8 cellular contexts compared by ENCODE assay signal in the genomic region with DNA sequence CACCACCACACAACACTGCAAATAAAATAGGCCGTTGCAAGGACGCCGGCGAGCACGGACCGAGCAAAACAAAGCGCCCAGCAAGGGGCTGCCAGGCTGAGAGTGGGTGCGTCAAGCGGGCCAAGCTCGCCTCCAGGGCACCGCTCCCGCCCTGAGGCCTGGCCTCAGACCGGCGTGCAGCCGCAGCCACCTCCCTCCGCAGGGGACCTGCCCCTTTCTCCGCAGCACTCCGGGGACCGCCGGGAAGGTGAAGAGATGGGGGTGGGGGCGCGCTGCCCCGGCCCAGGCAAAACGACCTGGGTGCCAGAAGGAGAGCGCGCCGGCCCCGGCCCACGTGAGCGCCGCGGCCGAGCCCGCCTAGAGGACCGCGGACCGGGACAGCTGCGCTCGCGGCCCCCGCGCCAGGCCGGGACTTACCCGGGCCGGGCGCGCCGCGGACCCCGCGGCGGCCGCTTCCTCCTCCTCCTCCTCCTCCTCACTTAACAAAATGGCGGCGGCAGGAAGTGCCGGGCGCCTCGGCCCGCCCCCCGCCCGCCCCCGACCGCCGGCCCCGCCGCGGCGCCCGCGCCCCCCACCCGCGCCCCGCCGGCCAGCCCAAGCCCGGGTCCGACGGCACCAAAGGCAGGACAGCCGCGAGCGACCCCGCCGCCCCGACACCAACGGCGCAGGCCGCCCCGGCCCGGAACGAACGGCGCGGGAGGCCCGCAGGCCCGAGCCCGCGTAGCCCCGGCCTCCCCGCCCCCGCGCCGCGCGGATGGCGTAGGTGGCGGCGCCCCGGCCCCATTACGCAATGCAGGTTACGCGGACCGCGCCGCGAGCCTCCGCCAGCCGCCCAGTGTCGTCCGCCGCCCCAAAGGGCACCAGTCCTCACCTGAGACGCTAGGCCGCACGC. TPM values are rescaled to one million over a fixed set of nuclear protein-coding genes. Genes with fewer than 3 reads are reported as not detected.
DNase-seq lines count a peak whose midpoint lies in the region; ATAC-seq, FAIRE-seq and TF ChIP-seq lines count a peak whose summit lies in the region.

No MANE protein-coding gene starts in this region.

- H3K9me3 ChIP-seq in prostate gland, result no peaks in the 10 kb centered on the region

- H3K36me3 ChIP-seq in prostate gland, result no peaks in the 10 kb centered on the region

- DNase-seq in Right ventricle myocardium inferior (ENCODE audit: missing footprints), result peak; percentile 86
- DNase-seq in cardiac septum (ENCODE audit: low spot score), result no peak
- DNase-seq in left cardiac atrium, result peak; percentile 65
- DNase-seq in prostate gland (ENCODE audit: low spot score), result peak; percentile 30
- peak; percentile 67 for DNase-seq in urothelium cell line (ENCODE audit: low spot score)

- TF ChIP-seq POLR2A in prostate gland (IDR thresholded peaks at IDR 0.05), result no peak

- peaks cover 9% of the 10 kb centered on the region for H3K4me1 ChIP-seq in prostate gland (replicated peaks)

- H3K27ac ChIP-seq in prostate gland, result peak overlapping the region; percentile 85 to 95

- ATAC-seq in Right ventricle myocardium inferior (peak; percentile 28), HG03354 (IDR thresholded peaks at IDR 0.05; ENCODE audit: poor library complexity, severe bottlenecking, unreplicated experiment) (peak; percentile 33), SK-N-SH treated with all-trans-retinoic acid at 6 μM for 48 hours (peak; percentile 47), left cardiac atrium (peak; percentile 30 to 49)

- H3K4me1 Mint-ChIP-seq in activated naive CD8-positive, alpha-beta T cell (ENCODE audit: low read depth), result peaks cover 46% of the 10 kb centered on the region

- no peak for FAIRE-seq in urothelium cell line (lab: Jason Lieb, UNC)

- H3K36me3 Mint-ChIP-seq in activated naive CD8-positive, alpha-beta T cell, result peaks cover 2% of the 10 kb centered on the region

- no peaks in the 10 kb centered on the region for H3K9me3 Mint-ChIP-seq in activated naive CD8-positive, alpha-beta T cell (ENCODE audit: low read depth)

- peak overlapping the region; percentile 95 for H3K4me3 Mint-ChIP-seq in activated naive CD8-positive, alpha-beta T cell

- intact Hi-C loops in Right ventricle myocardium inferior (cut with DNase I), result no loop called here
- intact Hi-C loops in cardiac septum (cut with DNase I), result loop anchor here (5.0 kb wide), 1 partner anchor 49 kb away; no protein-coding TSS in a partner anchor
- intact Hi-C loops in left cardiac atrium (cut with DNase I), result loop anchor here in 1 of 2 donors (5.0 kb wide), 1 partner anchor 64 kb away; no protein-coding TSS in a partner anchor
- intact Hi-C loops in prostate gland (cut with DNase I), result loop anchor here (1.0 to 5.0 kb wide), 3 partner anchors 67 to 86 kb away; partner anchors contain the start of gene AKAP8L

- H3K4me3 ChIP-seq in prostate gland, result peak overlapping the region; percentile 90 to 92

- H3K27me3 Mint-ChIP-seq in activated naive CD8-positive, alpha-beta T cell, result no peaks in the 10 kb centered on the region

- H3K27me3 ChIP-seq in prostate gland (replicated peaks; ENCODE audit: insufficient read depth), result no peaks in the 10 kb centered on the region

- under 1% methylated on average over 72 of the region's 122 CpGs for WGBS in prostate gland

- peak in 1 of 4 experiments; percentile 17 for TF ChIP-seq CTCF in prostate gland (IDR thresholded peaks at IDR 0.05)

- peak overlapping the region; percentile 95 for H3K27ac Mint-ChIP-seq in activated naive CD8-positive, alpha-beta T cell

TF ChIP-seq in SK-N-SH treated with all-trans-retinoic acid at 6 μM for 48 hours, 23 proteins besides CTCF, POLR2A, EP300 and RAD21:
- TF ChIP-seq, protein P1, sequence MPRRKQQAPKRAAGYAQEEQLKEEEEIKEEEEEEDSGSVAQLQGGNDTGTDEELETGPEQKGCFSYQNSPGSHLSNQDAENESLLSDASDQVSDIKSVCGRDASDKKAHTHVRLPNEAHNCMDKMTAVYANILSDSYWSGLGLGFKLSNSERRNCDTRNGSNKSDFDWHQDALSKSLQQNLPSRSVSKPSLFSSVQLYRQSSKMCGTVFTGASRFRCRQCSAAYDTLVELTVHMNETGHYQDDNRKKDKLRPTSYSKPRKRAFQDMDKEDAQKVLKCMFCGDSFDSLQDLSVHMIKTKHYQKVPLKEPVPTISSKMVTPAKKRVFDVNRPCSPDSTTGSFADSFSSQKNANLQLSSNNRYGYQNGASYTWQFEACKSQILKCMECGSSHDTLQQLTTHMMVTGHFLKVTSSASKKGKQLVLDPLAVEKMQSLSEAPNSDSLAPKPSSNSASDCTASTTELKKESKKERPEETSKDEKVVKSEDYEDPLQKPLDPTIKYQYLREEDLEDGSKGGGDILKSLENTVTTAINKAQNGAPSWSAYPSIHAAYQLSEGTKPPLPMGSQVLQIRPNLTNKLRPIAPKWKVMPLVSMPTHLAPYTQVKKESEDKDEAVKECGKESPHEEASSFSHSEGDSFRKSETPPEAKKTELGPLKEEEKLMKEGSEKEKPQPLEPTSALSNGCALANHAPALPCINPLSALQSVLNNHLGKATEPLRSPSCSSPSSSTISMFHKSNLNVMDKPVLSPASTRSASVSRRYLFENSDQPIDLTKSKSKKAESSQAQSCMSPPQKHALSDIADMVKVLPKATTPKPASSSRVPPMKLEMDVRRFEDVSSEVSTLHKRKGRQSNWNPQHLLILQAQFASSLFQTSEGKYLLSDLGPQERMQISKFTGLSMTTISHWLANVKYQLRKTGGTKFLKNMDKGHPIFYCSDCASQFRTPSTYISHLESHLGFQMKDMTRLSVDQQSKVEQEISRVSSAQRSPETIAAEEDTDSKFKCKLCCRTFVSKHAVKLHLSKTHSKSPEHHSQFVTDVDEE (CRISPR knock-in tag; IDR thresholded peaks at IDR 0.05), result no peak
- no peak for TF ChIP-seq ZFP30 (CRISPR knock-in tag; IDR thresholded peaks at IDR 0.05)
- TF ChIP-seq TOX (CRISPR knock-in tag; IDR thresholded peaks at IDR 0.05; ENCODE audit: borderline replicate concordance), result no peak
- no peak for TF ChIP-seq SNAI2 (CRISPR knock-in tag; IDR thresholded peaks at IDR 0.05)
- no peak for TF ChIP-seq OSR1 (CRISPR knock-in tag; IDR thresholded peaks at IDR 0.05)

RNA-seq across cellular contexts. Expression of gene BRD4, which starts 0.7 kb away (rescaled TPM):
- total RNA-seq in Right ventricle myocardium inferior (56.5 TPM), cardiac septum (72.3 TPM), left cardiac atrium (10 to 100 TPM; 43.9 to 63.3 TPM), prostate gland (10 to 100 TPM; 45.6 to 76.0 TPM)

RNA-seq across cellular contexts. Expression of gene AKAP8, which starts 47.9 kb away (rescaled TPM):
- total RNA-seq in Right ventricle myocardium inferior, result 19.8 TPM
- total RNA-seq in cardiac septum, result 19.2 TPM
- total RNA-seq in left cardiac atrium, result 10 to 100 TPM; 16.0 to 30.5 TPM
- 10 to 100 TPM; 30.3 to 34.2 TPM for total RNA-seq in prostate gland
